32 cellular contexts compared by ENCODE assay signal in genomic region chr6:104684911-104685415, GRCh38.
"Had no signal": no experiment of that assay in that cellular context is flagged by ENCODE, and none has a peak within 500 bp of the region (broad histone marks: within the 10 kb centered on the region; RNA-seq: fewer than 3 reads in every experiment).

No MANE protein-coding gene starts in this region.

- H3K27ac Mint-ChIP-seq: activated B cell treated with CpG ODN at 0.5 μM for 24 hours; activated CD8-positive, alpha-beta T cell treated with anti-CD3 and anti-CD28 coated beads for 36 hours; activated naive CD8-positive, alpha-beta T cell; activated T-helper 17 cell treated with anti-CD3 and anti-CD28 coated beads, Interleukin-2, amount 50 U/mL, for 72 hours; effector memory CD8-positive, alpha-beta T cell; T-helper 2 cell treated with Interferon-gamma antibody and Interleukin-4, amounts not matched to agents 5 μg/mL and 100 μg/mL, for 36 hours had no signal

- H3K36me3 ChIP-seq: brain microvascular endothelial cell, gastrocnemius medialis, heart left ventricle, WERI-Rb-1 had no signal

- H3K4me1 ChIP-seq: gastrocnemius medialis had no signal

- H3K4me3 ChIP-seq: gastrocnemius medialis, heart left ventricle had no signal

- H3K27me3 ChIP-seq: brain microvascular endothelial cell, foreskin keratinocyte, gastrocnemius medialis, heart left ventricle had no signal

- ATAC-seq: activated CD4-positive, CD25-positive, alpha-beta regulatory T cell treated with anti-CD3 and anti-CD28 coated beads, Interleukin-2, amount 50 U/mL, for 24 hours; activated CD8-positive, alpha-beta T cell treated with anti-CD3 and anti-CD28 coated beads for 36 hours; activated T-cell treated with anti-CD3 and anti-CD28 coated beads, Interleukin-2, amount 50 U/mL, for 4 hours; activated T-helper 17 cell treated with anti-CD3 and anti-CD28 coated beads, Interleukin-2, amount 50 U/mL, for 72 hours; effector memory CD8-positive, alpha-beta T cell; esophagus mucosa; foreskin keratinocyte; gastrocnemius medialis; heart left ventricle; T-helper 17 cell had no signal

- H3K4me3 Mint-ChIP-seq: activated B cell treated with CpG ODN at 0.5 μM for 24 hours; activated CD8-positive, alpha-beta T cell treated with anti-CD3 and anti-CD28 coated beads for 36 hours; activated naive CD8-positive, alpha-beta T cell; activated T-cell treated with anti-CD3 and anti-CD28 coated beads, Interleukin-2, amount 50 U/mL, for 4 hours; activated T-helper 17 cell treated with anti-CD3 and anti-CD28 coated beads, Interleukin-2, amount 50 U/mL, for 72 hours; central memory CD8-positive, alpha-beta T cell; effector memory CD8-positive, alpha-beta T cell; T-helper 2 cell treated with Interferon-gamma antibody and Interleukin-4, amounts not matched to agents 5 μg/mL and 100 μg/mL, for 36 hours had no signal

- H3K36me3 Mint-ChIP-seq: activated naive CD8-positive, alpha-beta T cell had no signal

- H3K27ac ChIP-seq: brain microvascular endothelial cell, foreskin keratinocyte, gastrocnemius medialis, heart left ventricle, WERI-Rb-1 had no signal

- H3K27me3 Mint-ChIP-seq: activated CD8-positive, alpha-beta T cell treated with anti-CD3 and anti-CD28 coated beads for 36 hours; activated naive CD8-positive, alpha-beta T cell; activated T-helper 17 cell treated with anti-CD3 and anti-CD28 coated beads, Interleukin-2, amount 50 U/mL, for 72 hours; central memory CD8-positive, alpha-beta T cell had no signal

- H3K9me3 Mint-ChIP-seq: activated B cell treated with CpG ODN at 0.5 μM for 24 hours; activated CD8-positive, alpha-beta T cell treated with anti-CD3 and anti-CD28 coated beads for 36 hours; activated T-cell treated with anti-CD3 and anti-CD28 coated beads, Interleukin-2, amount 50 U/mL, for 4 hours; activated T-helper 17 cell treated with anti-CD3 and anti-CD28 coated beads, Interleukin-2, amount 50 U/mL, for 72 hours; central memory CD8-positive, alpha-beta T cell; effector memory CD8-positive, alpha-beta T cell; T-helper 2 cell treated with Interferon-gamma antibody and Interleukin-4, amounts not matched to agents 5 μg/mL and 100 μg/mL, for 36 hours had no signal

- H3K4me1 Mint-ChIP-seq: activated B cell treated with CpG ODN at 0.5 μM for 24 hours had no signal

- H3K9me3 ChIP-seq: gastrocnemius medialis had no signal

- DNase-seq: activated B cell treated with CpG ODN at 0.5 μM for 24 hours; activated CD4-positive, alpha-beta T cell treated with anti-CD3 and anti-CD28 coated beads for 48 hours; activated CD4-positive, alpha-beta T cell treated with anti-CD3 and anti-CD28 coated beads, Interleukin-2, amount 50 U/mL, for 1 hour; activated CD4-positive, alpha-beta T cell treated with anti-CD3 and anti-CD28 coated beads, Interleukin-2, amount 50 U/mL, for 48 hours; activated CD8-positive, alpha-beta memory T cell treated with anti-CD3 and anti-CD28 coated beads for 24 hours; activated CD8-positive, alpha-beta T cell treated with anti-CD3 and anti-CD28 coated beads for 36 hours; activated effector memory CD4-positive, alpha-beta T cell treated with Interleukin-2 at 50 U/mL for 16 hours; activated gamma-delta T cell treated with Interleukin-2 at 50 U/mL for 16 hours; activated naive CD4-positive, alpha-beta T cell treated with anti-CD3 and anti-CD28 coated beads, Interleukin-2, amount 50 U/mL, for 16 hours; activated naive CD4-positive, alpha-beta T cell treated with Interleukin-2 at 50 U/mL for 16 hours; activated T-cell treated with anti-CD3 and anti-CD28 coated beads, Interleukin-2, amount 50 U/mL, for 4 hours; amniotic stem cell; anterior cingulate cortex; brain microvascular endothelial cell; cortex of kidney; dermis blood vessel endothelial cell; effector CD4-positive, alpha-beta T cell; effector memory CD8-positive, alpha-beta T cell; foreskin keratinocyte; gastrocnemius medialis; glutamatergic neuron; heart left ventricle; hypothalamus; T-helper 17 cell; T1000; WERI-Rb-1 had no signal
